In the genomic region with DNA sequence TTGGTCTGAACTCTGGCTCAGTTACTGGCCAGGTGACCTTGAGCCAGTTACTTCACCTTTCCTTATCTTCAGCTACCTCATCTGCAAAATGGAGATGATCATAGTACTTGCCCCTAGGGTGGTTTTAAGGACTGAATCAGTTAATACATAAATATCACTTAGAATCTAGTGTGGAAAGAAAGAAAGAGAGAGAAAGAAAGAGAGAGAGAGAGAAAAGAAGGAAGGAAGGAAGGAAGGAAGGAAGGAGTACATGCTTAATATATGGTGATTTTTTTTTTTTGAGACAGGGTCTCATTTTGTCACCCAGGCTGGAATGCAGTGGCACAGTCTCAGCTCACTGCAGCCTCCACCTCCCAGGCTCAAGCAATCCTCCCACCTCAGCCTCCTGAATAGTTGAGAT, we compare ENCODE assay signal across 3 cellular contexts. TPM values are rescaled to one million over a fixed set of nuclear protein-coding genes. Genes with fewer than 3 reads are reported as not detected.
"Had no signal": no experiment of that assay in that cellular context is flagged by ENCODE, and none has a peak within 500 bp of the region (broad histone marks: within the 10 kb centered on the region; RNA-seq: fewer than 3 reads in every experiment).

No MANE protein-coding gene starts in this region.

RNA-seq across cellular contexts. Expression of gene HHIPL1, which starts 16.3 kb away (rescaled TPM):
- polyA plus RNA-seq: immature natural killer cell; naive thymus-derived CD8-positive, alpha-beta T cell had no signal

RNA-seq across cellular contexts. Expression of gene CYP46A1, which starts 22.9 kb away (rescaled TPM):
- total RNA-seq: mammary epithelial cell had no signal
- polyA plus RNA-seq: immature natural killer cell, mammary epithelial cell had no signal
